ENCODE assay signal across 21 cellular contexts in the genomic region with DNA sequence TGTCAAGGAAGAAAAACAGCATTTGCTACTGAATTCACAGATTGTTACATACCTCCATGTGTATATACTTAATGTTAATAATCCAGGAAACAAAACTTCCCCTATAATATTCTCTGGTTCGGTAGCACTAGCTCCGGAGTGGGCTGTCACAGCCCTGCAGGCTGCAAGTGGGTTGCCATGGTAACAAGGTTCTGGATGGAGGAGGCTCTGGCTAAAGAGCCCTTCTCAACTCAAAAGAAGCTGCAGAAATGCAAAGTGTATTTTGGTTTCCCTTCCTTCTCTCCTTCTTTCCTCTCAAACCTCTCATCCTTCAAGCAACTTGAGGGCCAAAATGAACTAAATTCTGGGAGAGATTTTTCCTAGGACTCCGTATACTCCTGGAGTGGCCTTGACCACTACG. TPM values are rescaled to one million over a fixed set of nuclear protein-coding genes. Genes with fewer than 3 reads are reported as not detected.
A peak's percentile ranks its signal among the peaks of the same experiment; 100 is the strongest.
DNase-seq lines count a peak whose midpoint lies in the region; ATAC-seq and TF ChIP-seq lines count a peak whose summit lies in the region.
"Had no signal": no experiment of that assay in that cellular context is flagged by ENCODE, and none has a peak within 500 bp of the region (broad histone marks: within the 10 kb centered on the region; RNA-seq: fewer than 3 reads in every experiment).

No MANE protein-coding gene starts in this region.

- no peaks in the 10 kb centered on the region for H3K36me3 ChIP-seq in OCI-LY7 (ENCODE audit: insufficient read depth, low read length)
- H3K36me3 ChIP-seq: lower lobe of right lung, sigmoid colon had no signal

- ATAC-seq in HG03469 (IDR thresholded peaks at IDR 0.05; ENCODE audit: unreplicated experiment), result no peak
- ATAC-seq in GM19463 (IDR thresholded peaks at IDR 0.05; ENCODE audit: unreplicated experiment), result no peak
- ATAC-seq: activated CD8-positive, alpha-beta memory T cell treated with anti-CD3 and anti-CD28 coated beads, Interleukin-2, amount 10 ng/mL, durations not matched to agents 7 days and 5 days; lower lobe of right lung had no signal

- no TSS peak for BruUV-seq in OCI-LY7 (replicated peaks; lab: Mats Ljungman, UMichigan)

- no peaks in the 10 kb centered on the region for H4K20me1 ChIP-seq in OCI-LY7 (ENCODE audit: insufficient read depth, low read length)

- no peaks in the 10 kb centered on the region for H3K9me3 ChIP-seq in OCI-LY7 (ENCODE audit: low read length)
- H3K9me3 ChIP-seq: lower lobe of right lung, sigmoid colon had no signal

- CTCF ChIA-PET in OCI-LY7 (lab: Charles Lee; ENCODE audit: unreplicated experiment), result no interaction called here

- no peaks in the 10 kb centered on the region for H3K9me2 ChIP-seq in OCI-LY7 (ENCODE audit: insufficient read depth, low read length)

- H3K27ac ChIP-seq in angular gyrus (ENCODE audit: low read depth, low read length), result peak overlapping the region; percentile 37
- no peak overlapping the region for H3K27ac ChIP-seq in OCI-LY7 (ENCODE audit: low read depth, low read length, poor library complexity, severe bottlenecking)
- H3K27ac ChIP-seq: lower lobe of right lung, sigmoid colon had no signal

- no peak overlapping the region for H2AFZ ChIP-seq in OCI-LY7 (ENCODE audit: low read length)

- intact Hi-C loops in OCI-LY7 (cut with micrococcal nuclease; ENCODE audit: unreplicated experiment), result no loop called here

- H3K79me2 ChIP-seq in OCI-LY7 (ENCODE audit: insufficient read depth, low read depth, low read length), result no peaks in the 10 kb centered on the region

- POLR2A ChIA-PET in OCI-LY7 (lab: Charles Lee), result no interaction called here

- H3K4me1 ChIP-seq in OCI-LY7 (ENCODE audit: insufficient read depth, low read length, poor library complexity, severe bottlenecking), result no peaks in the 10 kb centered on the region
- H3K4me1 ChIP-seq: lower lobe of right lung, sigmoid colon had no signal

- no peak overlapping the region for H3K4me3 ChIP-seq in OCI-LY7 (ENCODE audit: low read depth, low read length, poor library complexity, severe bottlenecking)
- H3K4me3 ChIP-seq: lower lobe of right lung, sigmoid colon had no signal

- H3K4me2 ChIP-seq in OCI-LY7 (ENCODE audit: low read length), result no peak overlapping the region

- TF ChIP-seq CTCF in OCI-LY7 (conservative IDR thresholded peaks at IDR 0.05; ENCODE audit: low read length), result no peak

- DNase-seq in DMS79 (lab: John Stamatoyannopoulos, UW), result peak; percentile 17
- peak; percentile 13 for DNase-seq in NCI-H1092 (lab: John Stamatoyannopoulos, UW)
- peak; percentile 49 for DNase-seq in midbrain (lab: John Stamatoyannopoulos, UW)
- no peak for DNase-seq in OCI-LY7 (ENCODE audit: low spot score)
- DNase-seq: activated CD4-positive, alpha-beta T cell treated with anti-CD3 and anti-CD28 coated beads, Interleukin-2, amount 50 U/mL, for 1 hour; activated CD8-positive, alpha-beta memory T cell treated with anti-CD3 and anti-CD28 coated beads, Interleukin-2, amount 10 ng/mL, durations not matched to agents 7 days and 5 days; activated naive CD4-positive, alpha-beta T cell treated with anti-CD3 and anti-CD28 coated beads, Interleukin-2, amount 50 U/mL, for 16 hours; DMS153; H9; Karpas-422; lower lobe of right lung; NCI-H2029; NCI-H510A; RPMI8226; sigmoid colon; stimulated activated naive CD4-positive, alpha-beta T cell treated with Interleukin-2 at 50 U/mL for 16 hours had no signal

RNA-seq across cellular contexts. Expression of gene ASTN1, which starts 45.2 kb away (rescaled TPM):
- total RNA-seq in OCI-LY7 (2014; rRNA removed; shearing (Covaris generic)), result not detected in 2 replicates
- total RNA-seq in OCI-LY7 (2022), result not detected in 2 replicates
- total RNA-seq: activated CD8-positive, alpha-beta memory T cell treated with anti-CD3 and anti-CD28 coated beads, Interleukin-2, amount 10 ng/mL, durations not matched to agents 7 days and 5 days; bronchial epithelial cell had no signal

RNA-seq across cellular contexts. Expression of gene BRINP2, which starts 51.4 kb away (rescaled TPM):
- total RNA-seq in OCI-LY7 (2014; rRNA removed; shearing (Covaris generic)), result not detected in 2 replicates
- not detected in 2 replicates for total RNA-seq in OCI-LY7 (2022)
- total RNA-seq: activated CD8-positive, alpha-beta memory T cell treated with anti-CD3 and anti-CD28 coated beads, Interleukin-2, amount 10 ng/mL, durations not matched to agents 7 days and 5 days; bronchial epithelial cell; H9; kidney epithelial cell; lower lobe of right lung had no signal
